8 cellular contexts compared by ENCODE assay signal in the genomic region with DNA sequence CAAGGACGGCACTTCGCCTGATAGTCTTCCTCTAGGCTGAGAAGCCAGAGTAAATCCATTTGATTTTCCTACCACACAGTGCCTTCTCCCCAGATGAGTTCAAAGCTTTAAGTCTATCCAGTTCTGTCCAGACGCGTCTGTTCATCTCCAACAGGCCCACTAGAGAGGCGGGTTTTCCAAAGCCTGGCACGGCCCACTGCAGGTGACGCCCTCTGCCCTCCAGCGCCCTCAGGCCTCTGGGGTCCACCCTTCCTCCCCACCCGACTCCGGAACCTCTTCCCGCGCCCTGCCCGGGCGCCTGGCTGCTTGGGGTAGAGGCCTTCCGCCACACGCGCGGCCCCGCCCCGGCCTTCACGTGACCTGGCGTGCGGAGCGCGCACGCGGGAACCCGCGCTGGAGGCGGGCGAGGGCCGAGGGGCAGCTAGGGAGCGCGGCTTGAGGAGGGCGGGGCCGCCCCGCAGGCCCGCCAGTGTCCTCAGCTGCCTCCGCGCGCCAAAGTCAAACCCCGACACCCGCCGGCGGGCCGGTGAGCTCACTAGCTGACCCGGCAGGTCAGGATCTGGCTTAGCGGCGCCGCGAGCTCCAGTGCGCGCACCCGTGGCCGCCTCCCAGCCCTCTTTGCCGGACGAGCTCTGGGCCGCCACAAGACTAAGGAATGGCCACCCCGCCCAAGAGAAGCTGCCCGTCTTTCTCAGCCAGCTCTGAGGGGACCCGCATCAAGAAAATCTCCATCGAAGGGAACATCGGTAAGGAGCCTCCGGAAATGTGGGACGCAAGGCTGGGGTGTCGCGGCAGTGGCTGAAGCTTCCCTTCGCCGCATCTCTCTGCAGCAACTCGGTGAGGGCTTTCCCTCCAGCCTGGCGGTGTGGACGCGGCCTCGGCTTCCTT. TPM values are rescaled to one million over a fixed set of nuclear protein-coding genes. Genes with fewer than 3 reads are reported as not detected.
DNase-seq lines count a peak whose midpoint lies in the region; ATAC-seq and TF ChIP-seq lines count a peak whose summit lies in the region.

A gene (plus strand): TSS at position 469 of the 888 bp plus-strand sequence. CDS start 187 bp downstream, at position 656.

- H3K27ac Mint-ChIP-seq in WTC11 = peak within 1 kb of the TSS; percentile 91
- H3K27ac Mint-ChIP-seq in immature natural killer cell = peak within 1 kb of the TSS; percentile 81 to 96 (median 90)

- H3K9me3 ChIP-seq in AG04450 (ENCODE audit: control insufficient read depth, insufficient read depth, low read length) = no peaks in the 10 kb centered on the region

- H3K36me3 Mint-ChIP-seq in WTC11 (peaks cover 11% of the 10 kb centered on the region), immature natural killer cell (no peaks in the 10 kb centered on the region)

- H3K4me3 ChIP-seq in AG04450 (ENCODE audit: low read depth, low read length) (peak within 1 kb of the TSS; percentile 89), cardiac fibroblast (replicated peaks in 1 of 2; ENCODE audit: low read depth in 2 of 2, low read length in 2 of 2) (peak within 1 kb of the TSS; percentile 72 to 91)

- peaks cover 54% of the 10 kb centered on the region for H3K4me1 Mint-ChIP-seq in WTC11
- peaks cover 48 to 54% of the 10 kb centered on the region in 2 donors for H3K4me1 Mint-ChIP-seq in immature natural killer cell

- CTCF ChIA-PET in AG04450 (lab: Charles Lee) (interaction anchor here (0.5 to 3.0 kb wide), 4 partner anchors 16 to 446 kb away, joined by 3 to 14 read pairs (median 8); no protein-coding TSS in a partner anchor), WTC11 (lab: Charles Lee) (interaction anchor here (0.9 to 2.8 kb wide), 4 partner anchors 10 to 306 kb away, joined by 3 to 28 read pairs (median 6); a partner anchor contains a TSS)

- H3K4me3 Mint-ChIP-seq in WTC11 (peak within 1 kb of the TSS; percentile 88), immature natural killer cell (peak within 1 kb of the TSS; percentile 92 to 97 (median 94))

- no peaks in the 10 kb centered on the region for H3K27me3 ChIP-seq in AG04450 (ENCODE audit: control insufficient read depth, insufficient read depth, low read length)

- peak within 1 kb of the TSS; percentile 86 for H3K27ac ChIP-seq in AG04450 (ENCODE audit: low read depth, low read length)

- H3K9me3 Mint-ChIP-seq in WTC11 (peaks cover 5% of the 10 kb centered on the region), immature natural killer cell (peaks cover 0 to 1% (median 0%) of the 10 kb centered on the region in 6 donors)

- TF ChIP-seq CTCF in AG04450 (IDR thresholded peaks at IDR 0.05; ENCODE audit: low read depth, low read length) (no peak), WTC11 (IDR thresholded peaks at IDR 0.05) (no peak), cardiac fibroblast (IDR thresholded peaks at IDR 0.05; ENCODE audit: low read depth, low read length) (no peak)

- no peaks in the 10 kb centered on the region for H3K27me3 Mint-ChIP-seq in WTC11 (ENCODE audit: low read depth)
- H3K27me3 Mint-ChIP-seq in immature natural killer cell (ENCODE audit: low read depth in 3 of 3) = peaks cover 0 to 13% (median 0%) of the 10 kb centered on the region in 3 donors

- ATAC-seq in GM18873 (IDR thresholded peaks at IDR 0.05; ENCODE audit: low FRiP score, unreplicated experiment) (peak; percentile 77), HG03135 (IDR thresholded peaks at IDR 0.05; ENCODE audit: unreplicated experiment) (peak; percentile 80), WTC11 (peak; percentile 90)

- DNase-seq in AG04450 (ENCODE audit: low read depth, low spot score) (peak; percentile 73), NCI-H2227 (lab: John Stamatoyannopoulos, UW; ENCODE audit: unreplicated experiment) (peak; percentile 91), WTC11 (ENCODE audit: low spot score) (peak; percentile 89), cardiac fibroblast (ENCODE audit: low read depth in 2 of 2) (peak; percentile 89 to 94), immature natural killer cell (peak; percentile 89 to 90 (median 89)), smooth muscle cell of the brain vasculature (ENCODE audit: low read depth, low spot score) (peak; percentile 77)

- POLR2A ChIA-PET in AG04450 (lab: Yijun Ruan, JAX) = interaction anchor here (0.6 to 1.3 kb wide), 7 partner anchors 16 to 315 kb away, joined by 3 to 7 read pairs (median 3); a partner anchor contains a TSS
- POLR2A ChIA-PET in WTC11 (lab: Charles Lee) = interaction anchor here (0.8 to 1.6 kb wide), 8 partner anchors 11 to 289 kb away, joined by 3 to 14 read pairs (median 6); a partner anchor contains a TSS

TF ChIP-seq in WTC11, 78 proteins besides CTCF, POLR2A, EP300 and RAD21 (continues in another document):
- TF ChIP-seq, protein P1, sequence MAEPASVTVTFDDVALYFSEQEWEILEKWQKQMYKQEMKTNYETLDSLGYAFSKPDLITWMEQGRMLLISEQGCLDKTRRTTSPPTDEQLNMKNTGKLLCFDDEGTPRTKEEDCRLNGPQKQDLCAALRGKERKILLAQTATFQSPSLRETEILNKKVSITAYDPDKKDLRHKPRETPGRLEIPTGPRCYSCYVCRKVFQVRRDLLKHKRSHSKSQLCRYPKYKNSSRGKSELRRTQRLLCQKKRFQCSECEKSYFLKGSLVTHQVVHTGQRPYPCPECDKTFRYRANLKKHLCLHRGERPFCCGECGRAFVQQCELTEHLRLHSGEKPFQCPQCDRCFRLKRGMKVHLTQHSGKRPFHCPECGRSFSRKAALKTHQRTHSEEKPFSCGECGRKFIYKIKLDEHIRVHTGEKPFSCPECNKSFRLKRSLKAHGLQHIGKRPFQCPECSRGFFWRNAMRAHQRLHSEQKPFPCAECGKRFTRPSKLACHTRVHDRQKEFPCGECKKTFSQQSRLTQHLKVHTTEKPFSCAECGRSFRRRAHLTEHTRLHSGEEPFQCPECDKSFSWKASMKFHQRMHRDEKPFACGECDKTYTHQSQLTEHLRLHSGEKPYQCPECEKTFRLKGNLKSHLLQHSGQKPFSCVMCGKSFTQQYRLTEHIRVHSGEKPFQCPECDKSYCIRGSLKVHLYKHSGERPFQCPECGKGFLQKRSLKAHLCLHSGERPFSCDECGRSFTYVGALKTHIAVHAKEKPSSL (CRISPR knock-in tag; conservative IDR thresholded peaks at IDR 0.05) = 0 out of 2 replicates have a peak, but pooled peaks have one; percentile 21
- no peak for TF ChIP-seq FOXJ3 (CRISPR knock-in tag; IDR thresholded peaks at IDR 0.05; ENCODE audit: borderline replicate concordance)
- no peak for TF ChIP-seq KAT7 (CRISPR knock-in tag; IDR thresholded peaks at IDR 0.05; ENCODE audit: borderline replicate concordance)
- TF ChIP-seq PRRX2 (CRISPR knock-in tag; IDR thresholded peaks at IDR 0.05) = no peak
- TF ChIP-seq ZNF317 (CRISPR knock-in tag; IDR thresholded peaks at IDR 0.05; ENCODE audit: borderline replicate concordance, low read depth) = peak; percentile 20; the same call in 1 of the 2 replicates
- TF ChIP-seq, protein P2, sequence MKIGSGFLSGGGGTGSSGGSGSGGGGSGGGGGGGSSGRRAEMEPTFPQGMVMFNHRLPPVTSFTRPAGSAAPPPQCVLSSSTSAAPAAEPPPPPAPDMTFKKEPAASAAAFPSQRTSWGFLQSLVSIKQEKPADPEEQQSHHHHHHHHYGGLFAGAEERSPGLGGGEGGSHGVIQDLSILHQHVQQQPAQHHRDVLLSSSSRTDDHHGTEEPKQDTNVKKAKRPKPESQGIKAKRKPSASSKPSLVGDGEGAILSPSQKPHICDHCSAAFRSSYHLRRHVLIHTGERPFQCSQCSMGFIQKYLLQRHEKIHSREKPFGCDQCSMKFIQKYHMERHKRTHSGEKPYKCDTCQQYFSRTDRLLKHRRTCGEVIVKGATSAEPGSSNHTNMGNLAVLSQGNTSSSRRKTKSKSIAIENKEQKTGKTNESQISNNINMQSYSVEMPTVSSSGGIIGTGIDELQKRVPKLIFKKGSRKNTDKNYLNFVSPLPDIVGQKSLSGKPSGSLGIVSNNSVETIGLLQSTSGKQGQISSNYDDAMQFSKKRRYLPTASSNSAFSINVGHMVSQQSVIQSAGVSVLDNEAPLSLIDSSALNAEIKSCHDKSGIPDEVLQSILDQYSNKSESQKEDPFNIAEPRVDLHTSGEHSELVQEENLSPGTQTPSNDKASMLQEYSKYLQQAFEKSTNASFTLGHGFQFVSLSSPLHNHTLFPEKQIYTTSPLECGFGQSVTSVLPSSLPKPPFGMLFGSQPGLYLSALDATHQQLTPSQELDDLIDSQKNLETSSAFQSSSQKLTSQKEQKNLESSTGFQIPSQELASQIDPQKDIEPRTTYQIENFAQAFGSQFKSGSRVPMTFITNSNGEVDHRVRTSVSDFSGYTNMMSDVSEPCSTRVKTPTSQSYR (CRISPR knock-in tag; IDR thresholded peaks at IDR 0.05) = 0 out of 2 replicates have a peak, but pooled peaks have one; percentile 10
- TF ChIP-seq NR3C1 (CRISPR knock-in tag; conservative IDR thresholded peaks at IDR 0.05; ENCODE audit: low read depth) = 0 out of 2 replicates have a peak, but pooled peaks have one; percentile 41
- TF ChIP-seq ZNF232 (CRISPR knock-in tag; IDR thresholded peaks at IDR 0.05) = no peak
- TF ChIP-seq, protein P3, sequence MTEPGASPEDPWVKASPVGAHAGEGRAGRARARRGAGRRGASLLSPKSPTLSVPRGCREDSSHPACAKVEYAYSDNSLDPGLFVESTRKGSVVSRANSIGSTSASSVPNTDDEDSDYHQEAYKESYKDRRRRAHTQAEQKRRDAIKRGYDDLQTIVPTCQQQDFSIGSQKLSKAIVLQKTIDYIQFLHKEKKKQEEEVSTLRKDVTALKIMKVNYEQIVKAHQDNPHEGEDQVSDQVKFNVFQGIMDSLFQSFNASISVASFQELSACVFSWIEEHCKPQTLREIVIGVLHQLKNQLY (CRISPR knock-in tag; IDR thresholded peaks at IDR 0.05) = no peak; the same call in 1 of the 2 replicates

RNA-seq across cellular contexts. Expression of the gene that starts here (rescaled TPM):
- polyA plus RNA-seq in AG04450 (2011; rRNA removed) = 7.0 and 9.8 TPM in 2 replicates
- polyA minus RNA-seq in AG04450 (2011; rRNA and poly(A)+ RNA removed) = 2.2 and 5.0 TPM in 2 replicates
- total RNA-seq in WTC11 (2021) = 15.0 to 15.9 TPM (median 15.2 TPM) in 3 replicates
- polyA plus RNA-seq in immature natural killer cell = 100 to 1,000 TPM in 1 of 3 donors, 10 to 100 TPM in 2; 78.7 to 117 (median 78.8) TPM

Comparison
In these comparisons a context has a peak if more than half of its experiments do, and no peak if none do; other contexts are left out.
1. Peak in every context shown above with its lines: DNase-seq, ATAC-seq, H3K4me3 ChIP-seq and H3K27ac ChIP-seq.